Comparison of ENCODE assay signal across 8 cellular contexts in genomic region chr11:57288771-57289579, GRCh38. TPM values are rescaled to one million over a fixed set of nuclear protein-coding genes. Genes with fewer than 3 reads are reported as not detected.
DNase-seq lines count a peak whose midpoint lies in the region; ATAC-seq and TF ChIP-seq lines count a peak whose summit lies in the region.

No MANE protein-coding gene starts in this region.

- H3K27ac ChIP-seq in mammary epithelial cell (ENCODE audit: insufficient read depth, low read depth, low read length) = peak overlapping the region; percentile 92

- no peaks in the 10 kb centered on the region for H4K20me1 ChIP-seq in mammary epithelial cell (ENCODE audit: insufficient read depth, low read length)

- in situ Hi-C loops in mammary epithelial cell (cut with MboI; ENCODE audit: low sequenced_read_pairs in 2 of 2) = no loop called here

- TF ChIP-seq CTCF in mammary epithelial cell (conservative IDR thresholded peaks at IDR 0.05 in 1 of 2, IDR thresholded peaks at IDR 0.05 in 1 of 2; ENCODE audit: extremely low read depth in 1 of 2, insufficient read depth in 1 of 2, low read depth in 1 of 2, low read length in 2 of 2) (no peak), mucosa of descending colon (IDR thresholded peaks at IDR 0.05) (no peak), GM10248 (IDR thresholded peaks at IDR 0.05; ENCODE audit: control extremely low read depth, extremely low read depth, low read depth, missing control alignments) (no peak)

- H3K9ac ChIP-seq in mammary epithelial cell (ENCODE audit: insufficient read depth, low read length) = peak overlapping the region; percentile 56

- ATAC-seq in mucosa of descending colon (peak; percentile 71), HG03108 (IDR thresholded peaks at IDR 0.05; ENCODE audit: unreplicated experiment) (no peak), GM21717 (IDR thresholded peaks at IDR 0.05; ENCODE audit: unreplicated experiment) (no peak)

- POLR2A ChIA-PET in GM10248 (lab: Yijun Ruan, JAX) = no interaction called here

- peak overlapping the region; percentile 59 for H2AFZ ChIP-seq in mammary epithelial cell (ENCODE audit: low read depth, low read length)

- H3K36me3 ChIP-seq in mammary epithelial cell (ENCODE audit: insufficient read depth, low read length) (no peaks in the 10 kb centered on the region), mucosa of descending colon (ENCODE audit: low read depth) (no peaks in the 10 kb centered on the region)

- DNase-seq in AG20443 (ENCODE audit: low spot score) = peak; percentile 49
- peak; percentile 91 for DNase-seq in LHCN-M2 (ENCODE audit: low read depth)
- DNase-seq in mammary epithelial cell = peak; percentile 94
- peak; percentile 53 to 64 (median 59) for DNase-seq in mucosa of descending colon
- DNase-seq in GM10248 (ENCODE audit: extremely low spot score) = no peak
- DNase-seq in activated gamma-delta T cell (lab: John Stamatoyannopoulos, UW) = no peak

- CTCF ChIA-PET in mammary epithelial cell (lab: Charles Lee; ENCODE audit: low non-redundant PET) = no interaction called here
- CTCF ChIA-PET in GM10248 (lab: Yijun Ruan, JAX) = interaction anchor here (0.9 to 1.1 kb wide), 2 partner anchors 11 to 14 kb away, joined by 3 read pairs; no protein-coding TSS in a partner anchor

- no peaks in the 10 kb centered on the region for H3K9me3 ChIP-seq in mammary epithelial cell (replicated peaks; ENCODE audit: insufficient read depth, low read length)
- no peaks in the 10 kb centered on the region for H3K9me3 ChIP-seq in mucosa of descending colon

- H3K27me3 ChIP-seq in mammary epithelial cell (ENCODE audit: insufficient read depth, low read length) = no peaks in the 10 kb centered on the region

- dilution Hi-C loops in mammary epithelial cell (cut with HindIII; ENCODE audit: low sequenced_read_pairs) = no loop called here

- H3K4me1 ChIP-seq in mammary epithelial cell (ENCODE audit: insufficient read depth, low read length) = peaks cover 47% of the 10 kb centered on the region
- peaks cover 12% of the 10 kb centered on the region for H3K4me1 ChIP-seq in mucosa of descending colon (ENCODE audit: low read depth)

- H3K4me3 ChIP-seq in mammary epithelial cell (replicated peaks in 1 of 3; ENCODE audit: insufficient read depth in 1 of 3, low read depth in 2 of 3, low read length in 3 of 3) (no peak overlapping the region), mucosa of descending colon (no peak overlapping the region)

- intact Hi-C loops in mammary epithelial cell (cut with micrococcal nuclease) = no loop called here
- intact Hi-C loops in mucosa of descending colon (cut with DNase I, micrococcal nuclease) = no loop called here

- H3K4me2 ChIP-seq in mammary epithelial cell (ENCODE audit: insufficient read depth, low read depth, low read length) = peak overlapping the region; percentile 63

- BruUV-seq in mammary epithelial cell (replicated peaks; lab: Mats Ljungman, UMichigan) = no TSS peak

- H3K79me2 ChIP-seq in mammary epithelial cell (ENCODE audit: insufficient read depth, low read length) = no peaks in the 10 kb centered on the region

- 18% methylated on average over 11 of the region's 11 CpGs for WGBS in mammary epithelial cell (ENCODE audit: low coverage, missing lambda C conversion rate)

RNA-seq across cellular contexts. Expression of gene TNKS1BP1, which starts 35.8 kb away (rescaled TPM):
- total RNA-seq in LHCN-M2 (2014; rRNA removed) (95.9 and 114 TPM in 2 replicates), mammary epithelial cell (100 to 1,000 TPM; 195 to 208 TPM), mucosa of descending colon (100 to 1,000 TPM in 1 of 3 donors, 10 to 100 TPM in 2; 90.0 to 149 (median 94.3) TPM)
- 124 TPM for polyA plus RNA-seq in LHCN-M2 (2012)
- polyA plus RNA-seq in mammary epithelial cell = 84.3 TPM
- polyA minus RNA-seq in mammary epithelial cell = 309 TPM

RNA-seq across cellular contexts. Expression of gene SSRP1, which starts 46.7 kb away (rescaled TPM):
- total RNA-seq in LHCN-M2 (2014; rRNA removed) = 150 and 169 TPM in 2 replicates
- polyA plus RNA-seq in LHCN-M2 (2012) = 126 TPM
- total RNA-seq in mammary epithelial cell = 100 to 1,000 TPM in 1 of 2 donors, 10 to 100 TPM in 1; 53.0 to 127 TPM
- 160 TPM for polyA plus RNA-seq in mammary epithelial cell
- polyA minus RNA-seq in mammary epithelial cell = 291 TPM
- 10 to 100 TPM; 59.5 to 79.3 (median 65.8) TPM for total RNA-seq in mucosa of descending colon

RNA-seq across cellular contexts. Expression of gene P2RX3, which starts 49.2 kb away (rescaled TPM):
- not detected in 2 replicates for total RNA-seq in LHCN-M2 (2014; rRNA removed)
- not detected for polyA plus RNA-seq in LHCN-M2 (2012)
- not detected for total RNA-seq in mammary epithelial cell
- polyA plus RNA-seq in mammary epithelial cell = not detected
- polyA minus RNA-seq in mammary epithelial cell = not detected
- total RNA-seq in mucosa of descending colon = not detected

RNA-seq across cellular contexts. Expression of gene APLNR, which starts 51.9 kb away (rescaled TPM):
- total RNA-seq in LHCN-M2 (2014; rRNA removed) (0.11 TPM in 1 of 2 replicates, not detected in the other), mammary epithelial cell (not detected), mucosa of descending colon (1 to 10 TPM; 2.4 to 5.7 (median 2.8) TPM)
- 0.11 TPM for polyA plus RNA-seq in LHCN-M2 (2012)
- not detected for polyA plus RNA-seq in mammary epithelial cell
- polyA minus RNA-seq in mammary epithelial cell = not detected

Comparison
In these comparisons a context has a peak if more than half of its experiments do, and no peak if none do; other contexts are left out.
1. DNase-seq: peak in AG20443 (single experiment), LHCN-M2 (single experiment), mammary epithelial cell (single experiment) and mucosa of descending colon (3 of 3); none in GM10248 (single experiment) and activated gamma-delta T cell (single experiment).